21 cellular contexts compared by ENCODE assay signal in the genomic region with DNA sequence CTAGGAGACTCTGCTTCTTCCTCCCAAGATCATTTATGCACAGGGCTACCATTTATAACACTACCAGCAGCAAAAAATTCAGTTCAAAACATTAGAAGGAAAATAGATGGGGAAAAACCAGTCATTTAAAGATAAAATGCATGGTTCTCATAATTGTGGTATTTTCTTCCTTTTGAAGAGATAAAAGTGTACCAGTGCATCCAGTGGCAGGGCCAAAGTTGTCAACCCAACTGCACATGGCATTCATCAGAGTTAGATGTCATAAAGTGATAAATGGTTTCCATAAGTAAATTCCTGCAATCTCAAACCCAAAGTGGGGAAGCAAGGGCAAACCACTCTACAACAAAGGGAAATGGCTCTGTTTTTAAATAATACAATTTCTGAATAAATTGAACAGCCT.
DNase-seq lines count a peak whose midpoint lies in the region; TF ChIP-seq lines count a peak whose summit lies in the region.
"Had no signal": no experiment of that assay in that cellular context is flagged by ENCODE, and none has a peak within 500 bp of the region (broad histone marks: within the 10 kb centered on the region; RNA-seq: fewer than 3 reads in every experiment).

No MANE protein-coding gene starts in this region.

- no peak for TF ChIP-seq CTCF in fibroblast of pulmonary artery (IDR thresholded peaks at IDR 0.05; ENCODE audit: low read length, missing control alignments)

- no peak overlapping the region for H3K4me3 ChIP-seq in fibroblast of pulmonary artery (replicated peaks; ENCODE audit: low read depth, low read length)
- H3K4me3 ChIP-seq: A549; BLaER1 treated with 17β-estradiol and CSF1 and Interleukin-3, amounts not matched to agents 10 nM and 100 nM; GM12878; GM23338; HAP-1 had no signal

- DNase-seq in NCI-H226: peak; percentile 14
- DNase-seq in amniotic epithelial cell (ENCODE audit: low read depth): peak; percentile 80
- peak; percentile 20 for DNase-seq in fibroblast of pulmonary artery (ENCODE audit: low read depth)
- DNase-seq in stimulated activated CD4-positive, alpha-beta T cell treated with anti-CD3 and anti-CD28 coated beads, Interleukin-2, amount 100 ng/mL, for 48 hours: no peak
- no peak for DNase-seq in activated CD4-positive, CD25-positive, alpha-beta regulatory T cell (lab: John Stamatoyannopoulos, UW)
- DNase-seq in pons (ENCODE audit: low spot score): no peak
- DNase-seq: 8988T; ACHN; AML-193; BE2C; CD4-positive, alpha-beta T cell; CD8-positive, alpha-beta memory T cell; DMS 273 treated with DMSO at 0.1 percent for 48 hours; DMS79; EL; GDM1 had no signal

Comparison
In these comparisons a context has a peak if more than half of its experiments do, and no peak if none do; other contexts are left out.
1. DNase-seq: peak in NCI-H226 (single experiment), amniotic epithelial cell (single experiment) and fibroblast of pulmonary artery (single experiment); none in stimulated activated CD4-positive, alpha-beta T cell treated with anti-CD3 and anti-CD28 coated beads, Interleukin-2, amount 100 ng/mL, for 48 hours (0 of 2), activated CD4-positive, CD25-positive, alpha-beta regulatory T cell (0 of 4) and pons (single experiment).